ENCODE assay signal across 8 cellular contexts in genomic region chr3:195895078-195895899, GRCh38. TPM values are rescaled to one million over a fixed set of nuclear protein-coding genes. Genes with fewer than 3 reads are reported as not detected.
DNase-seq lines count a peak whose midpoint lies in the region; ATAC-seq and TF ChIP-seq lines count a peak whose summit lies in the region.

No MANE protein-coding gene starts in this region.

- intact Hi-C loops in sigmoid colon (cut with DNase I), result loop anchor here (2.0 kb wide), 1 partner anchor 14 kb away; the partner anchor contains the start of gene TNK2

- H3K4me3 Mint-ChIP-seq in activated naive CD8-positive, alpha-beta T cell treated with anti-CD3 and anti-CD28 coated beads, Interleukin-2, amount 50 U/mL, for 24 hours, result peak overlapping the region; percentile 84

- peak; percentile 86 for DNase-seq in DMS 273 (lab: John Stamatoyannopoulos, UW; ENCODE audit: unreplicated experiment)
- peak; percentile 76 for DNase-seq in activated naive CD8-positive, alpha-beta T cell treated with anti-CD3 and anti-CD28 coated beads, Interleukin-2, amount 50 U/mL, for 24 hours
- DNase-seq in hippocampal formation (lab: John Stamatoyannopoulos, UW), result peak; percentile 24 to 41
- DNase-seq in sigmoid colon, result peak; percentile 73
- DNase-seq in middle frontal gyrus (ENCODE audit: extremely low spot score, low spot score), result no peak

- whole genome bisulfite sequencing in sigmoid colon, 2 donors, result 1% methylated on average over 60 of the region's 60 CpGs

- H3K27ac Mint-ChIP-seq in activated naive CD8-positive, alpha-beta T cell treated with anti-CD3 and anti-CD28 coated beads, Interleukin-2, amount 50 U/mL, for 24 hours, result peak overlapping the region; percentile 83

- H3K36me3 ChIP-seq in sigmoid colon, result no peaks in the 10 kb centered on the region

- TF ChIP-seq POLR2A in sigmoid colon (IDR thresholded peaks at IDR 0.05), result no peak

- no peak for TF ChIP-seq RAD21 in Ishikawa (IDR thresholded peaks at IDR 0.05; ENCODE audit: low read depth)

- no peaks in the 10 kb centered on the region for H3K9me3 ChIP-seq in sigmoid colon

- no peaks in the 10 kb centered on the region for H3K27me3 Mint-ChIP-seq in activated naive CD8-positive, alpha-beta T cell treated with anti-CD3 and anti-CD28 coated beads, Interleukin-2, amount 50 U/mL, for 24 hours

- no peaks in the 10 kb centered on the region for H3K36me3 Mint-ChIP-seq in activated naive CD8-positive, alpha-beta T cell treated with anti-CD3 and anti-CD28 coated beads, Interleukin-2, amount 50 U/mL, for 24 hours (ENCODE audit: low read depth)

- no peaks in the 10 kb centered on the region for H3K9me3 Mint-ChIP-seq in activated naive CD8-positive, alpha-beta T cell treated with anti-CD3 and anti-CD28 coated beads, Interleukin-2, amount 50 U/mL, for 24 hours

- no peaks in the 10 kb centered on the region for H3K27me3 ChIP-seq in sigmoid colon

- peak; percentile 64 for ATAC-seq in GM21526 (IDR thresholded peaks at IDR 0.05; ENCODE audit: low FRiP score, unreplicated experiment)
- ATAC-seq in SK-N-SH treated with all-trans-retinoic acid at 6 μM for 48 hours, result peak; percentile 46
- peak; percentile 81 for ATAC-seq in activated naive CD8-positive, alpha-beta T cell treated with anti-CD3 and anti-CD28 coated beads, Interleukin-2, amount 50 U/mL, for 24 hours

- H3K4me1 ChIP-seq in sigmoid colon, result peaks cover 0 to 67% (median 62%) of the 10 kb centered on the region in 4 donors

- peak overlapping the region; percentile 57 to 82 (median 70) for H3K4me3 ChIP-seq in sigmoid colon

- no peak for TF ChIP-seq CTCF in sigmoid colon (IDR thresholded peaks at IDR 0.05)

- TF ChIP-seq EP300 in Ishikawa (IDR thresholded peaks at IDR 0.05; ENCODE audit: borderline replicate concordance), result no peak
- no peak for TF ChIP-seq EP300 in sigmoid colon (IDR thresholded peaks at IDR 0.05)

- peaks cover 47% of the 10 kb centered on the region for H3K4me1 Mint-ChIP-seq in activated naive CD8-positive, alpha-beta T cell treated with anti-CD3 and anti-CD28 coated beads, Interleukin-2, amount 50 U/mL, for 24 hours

- H3K27ac ChIP-seq in sigmoid colon, result peak overlapping the region; percentile 90 to 95 (median 93)

TF ChIP-seq in Ishikawa, 13 proteins besides CTCF, POLR2A, EP300 and RAD21:
- TF ChIP-seq CREB1 (IDR thresholded peaks at IDR 0.05; ENCODE audit: low read depth) (no peak), USF1 (IDR thresholded peaks at IDR 0.05) (no peak), CEBPB (IDR thresholded peaks at IDR 0.05) (no peak), ZBTB7A (IDR thresholded peaks at IDR 0.05; ENCODE audit: low read depth) (peak; percentile 60), REST (IDR thresholded peaks at IDR 0.05; ENCODE audit: low read depth) (no peak), TAF1 (IDR thresholded peaks at IDR 0.05; ENCODE audit: low read depth) (peak; percentile 45; the same call in 1 of the 2 replicates), YY1 (IDR thresholded peaks at IDR 0.05; ENCODE audit: low read depth) (no peak), TEAD4 (IDR thresholded peaks at IDR 0.05) (no peak), NFIC (IDR thresholded peaks at IDR 0.05) (no peak), FOXM1 (IDR thresholded peaks at IDR 0.05; ENCODE audit: borderline replicate concordance, low read depth) (no peak), MAX (IDR thresholded peaks at IDR 0.05) (no peak), EGR1 (IDR thresholded peaks at IDR 0.05) (no peak), TCF12 (IDR thresholded peaks at IDR 0.05; ENCODE audit: low read depth) (no peak)

TF ChIP-seq in SK-N-SH treated with all-trans-retinoic acid at 6 μM for 48 hours, 23 proteins besides CTCF, POLR2A, EP300 and RAD21:
- TF ChIP-seq RARB (CRISPR knock-in tag; IDR thresholded peaks at IDR 0.05) (no peak), ZNF565 (CRISPR knock-in tag; conservative IDR thresholded peaks at IDR 0.05; ENCODE audit: low read depth) (no peak), PATZ1 (CRISPR knock-in tag; IDR thresholded peaks at IDR 0.05; ENCODE audit: borderline replicate concordance) (no peak)
TF ChIP-seq in SK-N-SH treated with all-trans-retinoic acid at 6 μM for 48 hours: peak in this region for 0.

RNA-seq across cellular contexts. Expression of gene TNK2, which starts 13.1 kb away (rescaled TPM):
- 10 to 100 TPM; 12.5 to 41.0 (median 18.1) TPM for total RNA-seq in sigmoid colon
- 10 to 100 TPM in 2 of 3 donors, 1 to 10 TPM in 1; 8.4 to 44.0 (median 17.1) TPM for polyA plus RNA-seq in sigmoid colon
